21 cellular contexts compared by ENCODE assay signal in the genomic region with DNA sequence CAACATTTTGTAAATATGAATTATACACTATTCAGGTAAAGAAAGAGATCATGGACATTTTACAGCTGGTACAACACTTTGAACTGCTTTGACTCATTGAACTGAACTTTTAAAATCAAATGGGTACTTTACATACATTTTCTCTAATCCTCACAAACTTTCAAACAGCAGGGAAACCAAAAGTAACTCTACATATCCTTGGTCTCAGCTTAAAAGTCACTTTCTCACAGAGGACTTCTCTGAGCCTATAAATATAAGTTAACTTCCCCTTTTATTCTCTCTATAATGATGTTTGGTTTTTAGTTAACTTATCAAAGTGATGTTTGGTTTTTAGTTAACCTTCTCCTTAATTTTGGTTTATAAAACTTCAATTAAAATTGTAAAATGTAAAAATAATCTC.
DNase-seq lines count a peak whose midpoint lies in the region; ATAC-seq, FAIRE-seq and TF ChIP-seq lines count a peak whose summit lies in the region.
"Had no signal": no experiment of that assay in that cellular context is flagged by ENCODE, and none has a peak within 500 bp of the region (broad histone marks: within the 10 kb centered on the region; RNA-seq: fewer than 3 reads in every experiment).

No MANE protein-coding gene starts in this region.

- no peak for TF ChIP-seq CTCF in lower leg skin (IDR thresholded peaks at IDR 0.05)

- ATAC-seq in GM18517 (IDR thresholded peaks at IDR 0.05; ENCODE audit: unreplicated experiment), result peak; percentile 61
- ATAC-seq in GM21360 (IDR thresholded peaks at IDR 0.05; ENCODE audit: unreplicated experiment), result peak; percentile 35
- peak; percentile 43 for ATAC-seq in HG03135 (IDR thresholded peaks at IDR 0.05; ENCODE audit: unreplicated experiment)
- ATAC-seq: activated naive CD8-positive, alpha-beta T cell treated with anti-CD3 and anti-CD28 coated beads, Interleukin-2, amount 50 U/mL, for 24 hours; activated T-helper 17 cell treated with anti-CD3 and anti-CD28 coated beads, Interleukin-2, amount 50 U/mL, for 72 hours; naive thymus-derived CD4-positive, alpha-beta T cell had no signal

- intact Hi-C loops in lower leg skin (cut with DNase I; ENCODE audit: low total_unique reads), result no loop called here

- FAIRE-seq in frontal cortex (lab: Jason Lieb, UNC), result peak; percentile 36
- FAIRE-seq: endothelial cell of umbilical vein had no signal

- no peak for TF ChIP-seq POLR2A in lower leg skin (IDR thresholded peaks at IDR 0.05)

- no peak for DNase-seq in frontal cortex (ENCODE audit: low spot score in 2 of 2)
- no peak for DNase-seq in CD1c-positive myeloid dendritic cell (ENCODE audit: extremely low spot score)
- DNase-seq in lower leg skin (ENCODE audit: low spot score in 2 of 2), result no peak
- DNase-seq in DMS114 treated with DMSO at 0.1 percent for 48 hours (lab: John Stamatoyannopoulos, UW; ENCODE audit: unreplicated experiment), result no peak
- DNase-seq: activated CD4-positive, CD25-positive, alpha-beta regulatory T cell treated with anti-CD3 and anti-CD28 coated beads, Interleukin-2, amount 50 U/mL, for 72 hours; activated naive CD8-positive, alpha-beta T cell treated with anti-CD3 and anti-CD28 coated beads, Interleukin-2, amount 50 U/mL, for 24 hours; AML-193; GM23248; KG1; mesenchymal stem cell; naive thymus-derived CD4-positive, alpha-beta T cell; NCI-H1436; NCI-H69; PC-9; stimulated activated CD4-positive, alpha-beta T cell treated with anti-CD3 and anti-CD28 coated beads, Interleukin-4, amount 100 ng/mL, for 1 hour had no signal

- no peak overlapping the region for H3K4me3 ChIP-seq in lower leg skin (ENCODE audit: low read depth, poor library complexity, severe bottlenecking)
- H3K4me3 ChIP-seq: GM23248, PC-9, SJSA1 had no signal
